Comparison of ENCODE assay signal across 2 cellular contexts in genomic region chr14:103408491-103409155, GRCh38.
TF ChIP-seq lines count a peak whose summit lies in the region.

No MANE protein-coding gene starts in this region.

TF ChIP-seq in liver, 16 proteins besides CTCF, POLR2A, EP300 and RAD21:
- TF ChIP-seq RXRA (IDR thresholded peaks at IDR 0.05) (no peak), NR2F2 (IDR thresholded peaks at IDR 0.05) (peak; percentile 54)

TF ChIP-seq in HepG2, 621 proteins besides CTCF, POLR2A, EP300 and RAD21:
- TF ChIP-seq PBX2 (CRISPR knock-in tag; IDR thresholded peaks at IDR 0.05) (no peak), BATF2 (CRISPR knock-in tag; IDR thresholded peaks at IDR 0.05) (no peak), ZNF18 (CRISPR knock-in tag; IDR thresholded peaks at IDR 0.05; ENCODE audit: insufficient replicate concordance) (no peak), MAFK (conservative IDR thresholded peaks at IDR 0.05 in 1 of 2, IDR thresholded peaks at IDR 0.05 in 1 of 2; ENCODE audit: low read length in 2 of 2) (no peak), MAFF (IDR thresholded peaks at IDR 0.05; ENCODE audit: low read depth, low read length) (no peak), MLX (CRISPR knock-in tag; IDR thresholded peaks at IDR 0.05) (no peak), SIX1 (CRISPR knock-in tag; IDR thresholded peaks at IDR 0.05; ENCODE audit: borderline replicate concordance) (no peak), SSRP1 (CRISPR knock-in tag; IDR thresholded peaks at IDR 0.05) (no peak), ZNF281 (CRISPR knock-in tag; IDR thresholded peaks at IDR 0.05; ENCODE audit: borderline replicate concordance) (no peak), ZNF282 (IDR thresholded peaks at IDR 0.05; ENCODE audit: partially characterized antibody) (no peak), ELF1 (CRISPR knock-in tag; IDR thresholded peaks at IDR 0.05) (no peak), NR3C1 (CRISPR knock-in tag; IDR thresholded peaks at IDR 0.05) (no peak), ZNF652 (CRISPR knock-in tag; IDR thresholded peaks at IDR 0.05; ENCODE audit: borderline replicate concordance, low read depth) (no peak), IKZF4 (CRISPR knock-in tag; IDR thresholded peaks at IDR 0.05; ENCODE audit: borderline replicate concordance, low read depth, not compliant biosample characterization) (no peak)
